Comparison of ENCODE assay signal across 13 cellular contexts in genomic region chr13:39955560-39955959, GRCh38.
DNase-seq lines count a peak whose midpoint lies in the region; ATAC-seq lines count a peak whose summit lies in the region.
"Had no signal": no experiment of that assay in that cellular context is flagged by ENCODE, and none has a peak within 500 bp of the region (broad histone marks: within the 10 kb centered on the region; RNA-seq: fewer than 3 reads in every experiment).

No MANE protein-coding gene starts in this region.

- H3K4me1 ChIP-seq in mesenchymal stem cell (ENCODE audit: control insufficient read depth, insufficient read depth, low read depth, low read length) = no peaks in the 10 kb centered on the region

- no peaks in the 10 kb centered on the region for H3K9me3 Mint-ChIP-seq in activated naive CD8-positive, alpha-beta T cell treated with anti-CD3 and anti-CD28 coated beads, Interleukin-2, amount 50 U/mL, for 24 hours
- H3K9me3 Mint-ChIP-seq: endodermal cell, nephron progenitor cell had no signal

- no peaks in the 10 kb centered on the region for H3K36me3 Mint-ChIP-seq in activated naive CD8-positive, alpha-beta T cell treated with anti-CD3 and anti-CD28 coated beads, Interleukin-2, amount 50 U/mL, for 24 hours (ENCODE audit: low read depth)

- no peak overlapping the region for H3K4ac ChIP-seq in mesenchymal stem cell (ENCODE audit: low read depth in 1 of 2, low read length in 2 of 2)

- H3K4me2 ChIP-seq in mesenchymal stem cell (ENCODE audit: low read length, poor library complexity, severe bottlenecking) = no peak overlapping the region

- no peak overlapping the region for H2AK5ac ChIP-seq in mesenchymal stem cell (ENCODE audit: low read length, severe bottlenecking)

- peaks cover 67% of the 10 kb centered on the region for H3K4me1 Mint-ChIP-seq in activated naive CD8-positive, alpha-beta T cell treated with anti-CD3 and anti-CD28 coated beads, Interleukin-2, amount 50 U/mL, for 24 hours

- H2BK12ac ChIP-seq in mesenchymal stem cell (ENCODE audit: low read length in 2 of 2) = no peak overlapping the region

- no peaks in the 10 kb centered on the region for H3K36me3 ChIP-seq in mesenchymal stem cell (ENCODE audit: control insufficient read depth in 1 of 2, insufficient read depth in 2 of 2, low read depth in 1 of 2, low read length in 2 of 2)
- H3K36me3 ChIP-seq: cardiac muscle cell, lower lobe of right lung had no signal

- peak overlapping the region; percentile 5 for H3K4me3 Mint-ChIP-seq in activated naive CD8-positive, alpha-beta T cell treated with anti-CD3 and anti-CD28 coated beads, Interleukin-2, amount 50 U/mL, for 24 hours
- H3K4me3 Mint-ChIP-seq: endodermal cell, nephron progenitor cell had no signal

- H3K14ac ChIP-seq in mesenchymal stem cell (ENCODE audit: low read length in 2 of 2) = no peak overlapping the region

- H3K27ac ChIP-seq in mesenchymal stem cell (ENCODE audit: low read length, poor library complexity, severe bottlenecking) = no peak overlapping the region
- H3K27ac ChIP-seq: cardiac muscle cell, lower lobe of right lung had no signal

- H2BK120ac ChIP-seq in mesenchymal stem cell (ENCODE audit: low read depth, low read length) = no peak overlapping the region

- H3K9ac ChIP-seq in mesenchymal stem cell (ENCODE audit: low read length) = no peak overlapping the region

- H4K8ac ChIP-seq in mesenchymal stem cell (ENCODE audit: low read length) = no peak overlapping the region

- no peak for DNase-seq in activated naive CD8-positive, alpha-beta T cell treated with anti-CD3 and anti-CD28 coated beads, Interleukin-2, amount 50 U/mL, for 24 hours
- DNase-seq in mucosa of gallbladder (ENCODE audit: low spot score) (no peak), OCI-M1 (lab: John Stamatoyannopoulos, UW) (no peak), cerebellar nuclear complex (lab: John Stamatoyannopoulos, UW) (no peak), mesenchymal stem cell (no peak)
- DNase-seq: endodermal cell, foreskin fibroblast, lower lobe of right lung, nephron progenitor cell had no signal

- no peak overlapping the region for H3K18ac ChIP-seq in mesenchymal stem cell (ENCODE audit: low read depth in 1 of 2, low read length in 2 of 2)

- peak overlapping the region; percentile 43 for H3K27ac Mint-ChIP-seq in activated naive CD8-positive, alpha-beta T cell treated with anti-CD3 and anti-CD28 coated beads, Interleukin-2, amount 50 U/mL, for 24 hours
- H3K27ac Mint-ChIP-seq: endodermal cell, nephron progenitor cell had no signal

- H3K9me3 ChIP-seq in mesenchymal stem cell (ENCODE audit: control insufficient read depth, low read length) = no peaks in the 10 kb centered on the region
- H3K9me3 ChIP-seq: lower lobe of right lung had no signal

- no peaks in the 10 kb centered on the region for H3K27me3 ChIP-seq in mesenchymal stem cell (ENCODE audit: control insufficient read depth in 1 of 2, insufficient read depth in 1 of 2, low read length in 2 of 2)
- H3K27me3 ChIP-seq: cardiac muscle cell had no signal

- no peak overlapping the region for H3K4me3 ChIP-seq in mesenchymal stem cell (ENCODE audit: insufficient read depth in 1 of 2, low read depth in 1 of 2, low read length in 2 of 2)
- H3K4me3 ChIP-seq: cardiac muscle cell, lower lobe of right lung had no signal

- peak; percentile 11 for ATAC-seq in GM18517 (IDR thresholded peaks at IDR 0.05; ENCODE audit: unreplicated experiment)
- peak; percentile 27 for ATAC-seq in GM19372 (IDR thresholded peaks at IDR 0.05; ENCODE audit: low read depth, unreplicated experiment)
- peak; percentile 40 for ATAC-seq in HG02885 (IDR thresholded peaks at IDR 0.05; ENCODE audit: poor library complexity, unreplicated experiment)
- ATAC-seq in activated naive CD8-positive, alpha-beta T cell treated with anti-CD3 and anti-CD28 coated beads, Interleukin-2, amount 50 U/mL, for 24 hours = peak; percentile 10
- ATAC-seq: lower lobe of right lung had no signal

- H3K79me1 ChIP-seq in mesenchymal stem cell (replicated peaks; ENCODE audit: low read length, poor library complexity, severe bottlenecking) = no peaks in the 10 kb centered on the region

- H2AFZ ChIP-seq in mesenchymal stem cell (ENCODE audit: low read depth, low read length) = no peak overlapping the region

- no peak overlapping the region for H4K91ac ChIP-seq in mesenchymal stem cell (ENCODE audit: low read length)

- no peak overlapping the region for H2BK15ac ChIP-seq in mesenchymal stem cell (ENCODE audit: low read depth, poor library complexity, severe bottlenecking)

- no peaks in the 10 kb centered on the region for H3K27me3 Mint-ChIP-seq in activated naive CD8-positive, alpha-beta T cell treated with anti-CD3 and anti-CD28 coated beads, Interleukin-2, amount 50 U/mL, for 24 hours

- H2BK5ac ChIP-seq in mesenchymal stem cell (ENCODE audit: low read depth, low read length, poor library complexity, severe bottlenecking) = no peak overlapping the region

- no peak overlapping the region for H3K23ac ChIP-seq in mesenchymal stem cell (ENCODE audit: low read length in 2 of 2)

- no CpG with 5 or more reads among the region's 1 CpG for WGBS in mesenchymal stem cell
